11 cellular contexts compared by ENCODE assay signal in the genomic region with DNA sequence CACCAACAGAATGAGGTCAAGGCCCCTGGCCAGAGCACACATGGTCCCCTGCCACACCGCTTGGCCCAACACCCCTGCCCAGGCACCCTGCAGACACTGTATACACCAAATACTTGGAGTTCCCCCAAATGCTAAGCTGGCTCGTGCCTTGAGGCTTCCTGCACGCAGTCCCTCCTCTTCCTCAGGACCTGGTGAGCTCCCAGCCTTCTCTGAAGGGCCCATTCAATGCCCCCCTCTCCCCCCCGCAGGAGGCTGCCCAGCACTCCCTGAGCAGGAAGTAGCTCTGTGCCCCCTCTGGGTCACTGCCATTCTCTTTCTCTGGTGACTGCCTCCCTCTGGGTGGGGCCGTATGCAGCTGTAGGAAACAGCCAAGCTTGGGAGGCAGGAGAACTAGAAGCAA.
A peak's percentile ranks its signal among the peaks of the same experiment; 100 is the strongest.
DNase-seq lines count a peak whose midpoint lies in the region; ATAC-seq and TF ChIP-seq lines count a peak whose summit lies in the region.
"Had no signal": no experiment of that assay in that cellular context is flagged by ENCODE, and none has a peak within 500 bp of the region (broad histone marks: within the 10 kb centered on the region; RNA-seq: fewer than 3 reads in every experiment).

No MANE protein-coding gene starts in this region.

- H3K36me3 Mint-ChIP-seq in activated CD8-positive, alpha-beta T cell treated with anti-CD3 and anti-CD28 coated beads, Interleukin-2, amount 10 ng/mL, durations not matched to agents 7 days and 5 days (ENCODE audit: low read depth), result peaks cover 2% of the 10 kb centered on the region
- H3K36me3 Mint-ChIP-seq in stimulated activated effector memory CD8-positive, alpha-beta T cell treated with anti-CD3 and anti-CD28 coated beads, Interleukin-12 subunit alpha, Interleukin-12 subunit beta, amount 100 ng/mL, for 72 hours, result no peaks in the 10 kb centered on the region
- H3K36me3 Mint-ChIP-seq: mesothelial cell of epicardium had no signal

- peak overlapping the region; percentile 70 for H3K27ac Mint-ChIP-seq in activated CD8-positive, alpha-beta T cell treated with anti-CD3 and anti-CD28 coated beads, Interleukin-2, amount 10 ng/mL, durations not matched to agents 7 days and 5 days
- H3K27ac Mint-ChIP-seq in stimulated activated effector memory CD8-positive, alpha-beta T cell treated with anti-CD3 and anti-CD28 coated beads, Interleukin-12 subunit alpha, Interleukin-12 subunit beta, amount 100 ng/mL, for 72 hours, result peak overlapping the region; percentile 84
- H3K27ac Mint-ChIP-seq: mesothelial cell of epicardium had no signal

- ATAC-seq in DND-41 (ENCODE audit: insufficient read depth, low read depth), result peak; percentile 36; the same call in 1 of the 3 replicates
- ATAC-seq in activated CD8-positive, alpha-beta T cell treated with anti-CD3 and anti-CD28 coated beads, Interleukin-2, amount 10 ng/mL, durations not matched to agents 7 days and 5 days, result no peak
- ATAC-seq in stimulated activated effector memory CD8-positive, alpha-beta T cell treated with anti-CD3 and anti-CD28 coated beads, Interleukin-12 subunit alpha, Interleukin-12 subunit beta, amount 100 ng/mL, for 72 hours, result no peak
- no peak for ATAC-seq in GM21390 (IDR thresholded peaks at IDR 0.05; ENCODE audit: unreplicated experiment)
- no peak for ATAC-seq in GM18502 (IDR thresholded peaks at IDR 0.05; ENCODE audit: poor library complexity, unreplicated experiment)
- no peak for ATAC-seq in esophagus mucosa

- peaks cover 13% of the 10 kb centered on the region for H3K79me2 ChIP-seq in DND-41 (ENCODE audit: insufficient read depth, low read length)

- peaks cover 74% of the 10 kb centered on the region for H3K4me1 Mint-ChIP-seq in activated CD8-positive, alpha-beta T cell treated with anti-CD3 and anti-CD28 coated beads, Interleukin-2, amount 10 ng/mL, durations not matched to agents 7 days and 5 days (ENCODE audit: low read depth)
- peaks cover 79% of the 10 kb centered on the region for H3K4me1 Mint-ChIP-seq in stimulated activated effector memory CD8-positive, alpha-beta T cell treated with anti-CD3 and anti-CD28 coated beads, Interleukin-12 subunit alpha, Interleukin-12 subunit beta, amount 100 ng/mL, for 72 hours

- H2AFZ ChIP-seq in DND-41 (ENCODE audit: low read depth, low read length), result no peak overlapping the region

- H3K4me2 ChIP-seq in DND-41 (ENCODE audit: insufficient read depth, low read length), result no peak overlapping the region

- no peak overlapping the region for H3K4me3 Mint-ChIP-seq in activated CD8-positive, alpha-beta T cell treated with anti-CD3 and anti-CD28 coated beads, Interleukin-2, amount 10 ng/mL, durations not matched to agents 7 days and 5 days
- no peak overlapping the region for H3K4me3 Mint-ChIP-seq in stimulated activated effector memory CD8-positive, alpha-beta T cell treated with anti-CD3 and anti-CD28 coated beads, Interleukin-12 subunit alpha, Interleukin-12 subunit beta, amount 100 ng/mL, for 72 hours
- H3K4me3 Mint-ChIP-seq: activated CD4-positive, alpha-beta T cell treated with anti-CD3 and anti-CD28 coated beads, Interleukin-2, amount 10 ng/mL, durations not matched to agents 7 days and 5 days; mesothelial cell of epicardium had no signal

- no peaks in the 10 kb centered on the region for H3K27me3 Mint-ChIP-seq in activated CD8-positive, alpha-beta T cell treated with anti-CD3 and anti-CD28 coated beads, Interleukin-2, amount 10 ng/mL, durations not matched to agents 7 days and 5 days (ENCODE audit: low read depth)
- H3K27me3 Mint-ChIP-seq: activated CD4-positive, alpha-beta T cell treated with anti-CD3 and anti-CD28 coated beads, Interleukin-2, amount 10 ng/mL, durations not matched to agents 7 days and 5 days had no signal

- no peak overlapping the region for H3K9ac ChIP-seq in DND-41 (ENCODE audit: low read depth, low read length)

- no peaks in the 10 kb centered on the region for H3K36me3 ChIP-seq in DND-41 (ENCODE audit: insufficient read depth, low read length)
- H3K36me3 ChIP-seq in right atrium auricular region, result no peaks in the 10 kb centered on the region

- no peaks in the 10 kb centered on the region for H3K27me3 ChIP-seq in DND-41 (ENCODE audit: insufficient read depth, low read length, poor library complexity)
- H3K27me3 ChIP-seq in right atrium auricular region, result no peaks in the 10 kb centered on the region

- H3K9me3 Mint-ChIP-seq in activated CD8-positive, alpha-beta T cell treated with anti-CD3 and anti-CD28 coated beads, Interleukin-2, amount 10 ng/mL, durations not matched to agents 7 days and 5 days (ENCODE audit: insufficient read depth), result no peaks in the 10 kb centered on the region
- no peaks in the 10 kb centered on the region for H3K9me3 Mint-ChIP-seq in stimulated activated effector memory CD8-positive, alpha-beta T cell treated with anti-CD3 and anti-CD28 coated beads, Interleukin-12 subunit alpha, Interleukin-12 subunit beta, amount 100 ng/mL, for 72 hours
- H3K9me3 Mint-ChIP-seq: activated CD4-positive, alpha-beta T cell treated with anti-CD3 and anti-CD28 coated beads, Interleukin-2, amount 10 ng/mL, durations not matched to agents 7 days and 5 days; mesothelial cell of epicardium had no signal

- H3K9me3 ChIP-seq in DND-41 (ENCODE audit: insufficient read depth, low read length, severe bottlenecking), result no peaks in the 10 kb centered on the region
- H3K9me3 ChIP-seq in right atrium auricular region, result no peaks in the 10 kb centered on the region

- H3K4me3 ChIP-seq in DND-41 (ENCODE audit: low read depth in 1 of 2, low read length in 2 of 2) (no peak overlapping the region), right atrium auricular region (no peak overlapping the region)

- CTCF ChIA-PET in activated CD8-positive, alpha-beta T cell treated with anti-CD3 and anti-CD28 coated beads, Interleukin-2, amount 10 ng/mL, durations not matched to agents 7 days and 5 days (lab: Charles Lee), result interaction anchor here (1.1 to 2.4 kb wide), 4 partner anchors 20 to 99 kb away, joined by 3 to 9 read pairs (median 4); no protein-coding TSS in a partner anchor

- H4K20me1 ChIP-seq in DND-41 (ENCODE audit: insufficient read depth, low read length), result peaks cover 66% of the 10 kb centered on the region

- no peak for DNase-seq in DND-41
- no peak for DNase-seq in activated CD8-positive, alpha-beta T cell treated with anti-CD3 and anti-CD28 coated beads, Interleukin-2, amount 10 ng/mL, durations not matched to agents 7 days and 5 days
- no peak for DNase-seq in right atrium auricular region (ENCODE audit: low spot score)
- DNase-seq in stimulated activated effector memory CD8-positive, alpha-beta T cell treated with anti-CD3 and anti-CD28 coated beads, Interleukin-12 subunit alpha, Interleukin-12 subunit beta, amount 100 ng/mL, for 72 hours (ENCODE audit: low spot score in 2 of 2), result no peak
- no peak for DNase-seq in NCI-H2227 treated with DMSO at 0.1 percent for 48 hours (lab: John Stamatoyannopoulos, UW)
- DNase-seq: activated CD4-positive, alpha-beta T cell treated with anti-CD3 and anti-CD28 coated beads, Interleukin-2, amount 10 ng/mL, durations not matched to agents 7 days and 5 days; NCI-H1930 had no signal

- H3K4me1 ChIP-seq in DND-41 (ENCODE audit: insufficient read depth, low read length), result no peaks in the 10 kb centered on the region
- H3K4me1 ChIP-seq in right atrium auricular region, result peaks cover 0 to 94% of the 10 kb centered on the region in 2 donors

- H3K27ac ChIP-seq in DND-41 (ENCODE audit: low read length) (no peak overlapping the region), right atrium auricular region (peak overlapping the region; percentile 77 to 94)

- no peak for TF ChIP-seq CTCF in DND-41 (IDR thresholded peaks at IDR 0.05; ENCODE audit: borderline replicate concordance, extremely low read depth, low read length, poor library complexity, severe bottlenecking)
- no peak for TF ChIP-seq CTCF in right atrium auricular region (IDR thresholded peaks at IDR 0.05)

- POLR2A ChIA-PET in activated CD8-positive, alpha-beta T cell treated with anti-CD3 and anti-CD28 coated beads, Interleukin-2, amount 10 ng/mL, durations not matched to agents 7 days and 5 days (lab: Charles Lee), result interaction anchor here (0.6 kb wide), 1 partner anchor 63 kb away, joined by 4 read pairs; no protein-coding TSS in a partner anchor
